In genomic region chr2:169761970-169762292, GRCh38 we compare ENCODE assay signal across 29 cellular contexts. TPM values are rescaled to one million over a fixed set of nuclear protein-coding genes. Genes with fewer than 3 reads are reported as not detected.
DNase-seq lines count a peak whose midpoint lies in the region; ATAC-seq, FAIRE-seq and TF ChIP-seq lines count a peak whose summit lies in the region.
"Had no signal": no experiment of that assay in that cellular context is flagged by ENCODE, and none has a peak within 500 bp of the region (broad histone marks: within the 10 kb centered on the region; RNA-seq: fewer than 3 reads in every experiment).

No MANE protein-coding gene starts in this region.

- CTCF ChIA-PET in activated CD8-positive, alpha-beta T cell treated with anti-CD3 and anti-CD28 coated beads for 36 hours (lab: Charles Lee) = interaction anchor here (1.1 kb wide), 1 partner anchor 234 kb away, joined by 3 read pairs; no protein-coding TSS in a partner anchor
- CTCF ChIA-PET in HepG2 (lab: Yijun Ruan, JAX; ENCODE audit: low intra/inter-chr PET ratio, low total read pairs) = no interaction called here

- H2AFZ ChIP-seq in HepG2 (ENCODE audit: low read length) = peak overlapping the region; percentile 47

- intact Hi-C loops in natural killer cell (cut with micrococcal nuclease) (no loop called here), HepG2 (cut with micrococcal nuclease; ENCODE audit: unreplicated experiment) (loop anchor here (2.0 kb wide), 1 partner anchor 175 kb away; no protein-coding TSS in a partner anchor)
- intact Hi-C loops in activated CD8-positive, alpha-beta T cell treated with anti-CD3 and anti-CD28 coated beads for 36 hours (cut with micrococcal nuclease) = no loop called here

- BruUV-seq in HepG2 (replicated peaks; lab: Mats Ljungman, UMichigan) = no TSS peak

- H4K20me1 ChIP-seq in HepG2 (ENCODE audit: insufficient read depth, low read length) = no peaks in the 10 kb centered on the region

- H3K36me3 ChIP-seq in HepG2 (replicated peaks in 1 of 2; ENCODE audit: control insufficient read depth in 1 of 2, insufficient read depth in 2 of 2, low read length in 2 of 2) = no peaks in the 10 kb centered on the region
- H3K36me3 ChIP-seq: BE2C, brain microvascular endothelial cell, gastroesophageal sphincter, tibial artery, vagina had no signal

- no peak for TF ChIP-seq RAD21 in HepG2 (CRISPR knock-in tag; IDR thresholded peaks at IDR 0.05)

- peak overlapping the region; percentile 5 to 59 for H3K27ac Mint-ChIP-seq in natural killer cell
- H3K27ac Mint-ChIP-seq in natural killer cell treated with Interleukin-12 subunit alpha and Interleukin-12 subunit beta and Interleukin-15 and Interleukin-18, amount 100 ng/mL, for 72 hours = no peak overlapping the region
- no peak overlapping the region for H3K27ac Mint-ChIP-seq in activated CD8-positive, alpha-beta T cell treated with anti-CD3 and anti-CD28 coated beads for 36 hours
- H3K27ac Mint-ChIP-seq: activated CD4-positive, alpha-beta T cell treated with anti-CD3 and anti-CD28 coated beads, Interleukin-2, amount 10 ng/mL, durations not matched to agents 24 days and 14 days; activated T-cell treated with anti-CD3 and anti-CD28 coated beads, Interleukin-2, amount 50 U/mL, for 72 hours; WTC11 had no signal

- peak overlapping the region; percentile 9 to 35 (median 26); a peak in 4 of 6 replicates for H3K4me3 ChIP-seq in HepG2 (replicated peaks in 1 of 3; ENCODE audit: insufficient read depth in 1 of 3, low read depth in 2 of 3, low read length in 3 of 3)
- H3K4me3 ChIP-seq: gastroesophageal sphincter, tibial artery, vagina had no signal

- H3K4me1 Mint-ChIP-seq in natural killer cell = peaks cover 16 to 27% of the 10 kb centered on the region in 2 donors
- peaks cover 12 to 17% of the 10 kb centered on the region in 2 donors for H3K4me1 Mint-ChIP-seq in natural killer cell treated with Interleukin-12 subunit alpha and Interleukin-12 subunit beta and Interleukin-15 and Interleukin-18, amount 100 ng/mL, for 72 hours (ENCODE audit: low read depth in 2 of 2)
- H3K4me1 Mint-ChIP-seq in activated CD8-positive, alpha-beta T cell treated with anti-CD3 and anti-CD28 coated beads for 36 hours (ENCODE audit: low read depth) = peaks cover 10% of the 10 kb centered on the region

- in situ Hi-C loops in HepG2 (cut with HindIII; ENCODE audit: extremely low pct_ligation_motif_present, low pct_unique_long_range_greater_than_20kb) = no loop called here

- H3K9ac ChIP-seq in HepG2 (ENCODE audit: insufficient read depth, low read depth, low read length) = peak overlapping the region; percentile 13; the same call in 1 of the 2 replicates

- FAIRE-seq in HepG2 (lab: Jason Lieb, UNC) = no peak
- FAIRE-seq: endothelial cell of umbilical vein, G401.6 had no signal

- POLR2A ChIA-PET in activated CD8-positive, alpha-beta T cell treated with anti-CD3 and anti-CD28 coated beads for 36 hours (lab: Charles Lee) = interaction anchor here (0.5 kb wide), 1 partner anchor 371 kb away, joined by 3 read pairs; no protein-coding TSS in a partner anchor
- POLR2A ChIA-PET in HepG2 (lab: Yijun Ruan, JAX) = interaction anchor here (1.3 to 1.5 kb wide), 3 partner anchors 9 to 51 kb away, joined by 3 to 7 read pairs (median 4); partner anchors contain the start of gene KLHL23

- H3K9me3 ChIP-seq in HepG2 (ENCODE audit: low read length) = no peaks in the 10 kb centered on the region
- H3K9me3 ChIP-seq: BE2C, gastroesophageal sphincter, tibial artery, vagina had no signal

- H3K27me3 Mint-ChIP-seq in natural killer cell (ENCODE audit: low read depth in 2 of 2) = peaks cover 0 to 5% of the 10 kb centered on the region in 2 donors
- peaks cover 0 to 4% of the 10 kb centered on the region in 2 donors for H3K27me3 Mint-ChIP-seq in natural killer cell treated with Interleukin-12 subunit alpha and Interleukin-12 subunit beta and Interleukin-15 and Interleukin-18, amount 100 ng/mL, for 72 hours
- H3K27me3 Mint-ChIP-seq in activated CD8-positive, alpha-beta T cell treated with anti-CD3 and anti-CD28 coated beads for 36 hours = no peaks in the 10 kb centered on the region

- WGBS in HepG2 (ENCODE audit: low lambda C conversion rate) = 19% methylated on average over 6 of the region's 6 CpGs

- TF ChIP-seq EP300 in HepG2 (IDR thresholded peaks at IDR 0.05; ENCODE audit: low read depth in 2 of 2, low read length in 2 of 2) (no peak), HepG2 (CRISPR knock-in tag; IDR thresholded peaks at IDR 0.05; ENCODE audit: borderline replicate concordance) (no peak)

- ATAC-seq in natural killer cell = peak in 2 of 3 donors; percentile 55 to 85
- ATAC-seq in natural killer cell treated with Interleukin-12 subunit alpha and Interleukin-12 subunit beta and Interleukin-15 and Interleukin-18, amount 100 ng/mL, for 72 hours = no peak
- peak; percentile 70 for ATAC-seq in activated CD8-positive, alpha-beta T cell treated with anti-CD3 and anti-CD28 coated beads for 36 hours
- peak; percentile 25 for ATAC-seq in HepG2
- no peak for ATAC-seq in GM21825 (IDR thresholded peaks at IDR 0.05; ENCODE audit: unreplicated experiment)
- ATAC-seq in HG02840 (IDR thresholded peaks at IDR 0.05; ENCODE audit: low FRiP score, unreplicated experiment) = no peak
- ATAC-seq: activated T-cell treated with anti-CD3 and anti-CD28 coated beads, Interleukin-2, amount 50 U/mL, for 72 hours; gastroesophageal sphincter; sciatic nerve; WTC11 had no signal

- TF ChIP-seq POLR2A in HepG2 (IDR thresholded peaks at IDR 0.05; ENCODE audit: insufficient read depth in 1 of 2, low read depth in 2 of 2, low read length in 2 of 2) = no peak

- H3K27me3 ChIP-seq in HepG2 (ENCODE audit: control insufficient read depth in 1 of 2, insufficient read depth in 2 of 2, low read length in 2 of 2) = no peaks in the 10 kb centered on the region
- H3K27me3 ChIP-seq: BE2C, brain microvascular endothelial cell, gastroesophageal sphincter, tibial artery, vagina had no signal

- H3K9me3 Mint-ChIP-seq in natural killer cell = no peaks in the 10 kb centered on the region
- no peaks in the 10 kb centered on the region for H3K9me3 Mint-ChIP-seq in natural killer cell treated with Interleukin-12 subunit alpha and Interleukin-12 subunit beta and Interleukin-15 and Interleukin-18, amount 100 ng/mL, for 72 hours
- no peaks in the 10 kb centered on the region for H3K9me3 Mint-ChIP-seq in activated CD8-positive, alpha-beta T cell treated with anti-CD3 and anti-CD28 coated beads for 36 hours
- H3K9me3 Mint-ChIP-seq: activated CD4-positive, alpha-beta T cell treated with anti-CD3 and anti-CD28 coated beads, Interleukin-2, amount 10 ng/mL, durations not matched to agents 24 days and 14 days; activated T-cell treated with anti-CD3 and anti-CD28 coated beads, Interleukin-2, amount 50 U/mL, for 72 hours had no signal

- TF ChIP-seq CTCF in natural killer cell (IDR thresholded peaks at IDR 0.05) (no peak), HepG2 (CRISPR knock-in tag; IDR thresholded peaks at IDR 0.05) (no peak)
- TF ChIP-seq CTCF in activated CD8-positive, alpha-beta T cell treated with anti-CD3 and anti-CD28 coated beads for 36 hours (IDR thresholded peaks at IDR 0.05) = no peak

- peak overlapping the region; percentile 69 for H3K27ac ChIP-seq in HepG2 (ENCODE audit: extremely low read length, insufficient read depth, low read length)
- H3K27ac ChIP-seq: brain microvascular endothelial cell, gastroesophageal sphincter, tibial artery, vagina had no signal

- no peaks in the 10 kb centered on the region for H3K36me3 Mint-ChIP-seq in natural killer cell
- H3K36me3 Mint-ChIP-seq in natural killer cell treated with Interleukin-12 subunit alpha and Interleukin-12 subunit beta and Interleukin-15 and Interleukin-18, amount 100 ng/mL, for 72 hours = no peaks in the 10 kb centered on the region
- H3K36me3 Mint-ChIP-seq in activated CD8-positive, alpha-beta T cell treated with anti-CD3 and anti-CD28 coated beads for 36 hours (ENCODE audit: low read depth) = no peaks in the 10 kb centered on the region

- no peak overlapping the region for H3K4me3 Mint-ChIP-seq in natural killer cell
- H3K4me3 Mint-ChIP-seq in natural killer cell treated with Interleukin-12 subunit alpha and Interleukin-12 subunit beta and Interleukin-15 and Interleukin-18, amount 100 ng/mL, for 72 hours = no peak overlapping the region
- H3K4me3 Mint-ChIP-seq in activated CD8-positive, alpha-beta T cell treated with anti-CD3 and anti-CD28 coated beads for 36 hours = no peak overlapping the region
- H3K4me3 Mint-ChIP-seq: activated CD4-positive, alpha-beta T cell treated with anti-CD3 and anti-CD28 coated beads, Interleukin-2, amount 10 ng/mL, durations not matched to agents 24 days and 14 days; activated T-cell treated with anti-CD3 and anti-CD28 coated beads, Interleukin-2, amount 50 U/mL, for 72 hours; WTC11 had no signal

- no peaks in the 10 kb centered on the region for H3K79me2 ChIP-seq in HepG2 (ENCODE audit: insufficient read depth, low read length)

- H3K4me2 ChIP-seq in HepG2 (ENCODE audit: low read depth, low read length) = peak overlapping the region; percentile 65

- peaks cover 70% of the 10 kb centered on the region for H3K4me1 ChIP-seq in HepG2 (ENCODE audit: insufficient read depth, low read length)
- H3K4me1 ChIP-seq: BE2C, tibial artery, vagina had no signal

- no peak for DNase-seq in natural killer cell
- DNase-seq in natural killer cell treated with Interleukin-12 subunit alpha and Interleukin-12 subunit beta and Interleukin-15 and Interleukin-18, amount 100 ng/mL, for 72 hours (ENCODE audit: low spot score) = no peak
- DNase-seq in activated CD8-positive, alpha-beta T cell treated with anti-CD3 and anti-CD28 coated beads for 36 hours = peak; percentile 27
- no peak for DNase-seq in HepG2 (ENCODE audit: low spot score)
- DNase-seq in stimulated activated CD4-positive, alpha-beta T cell treated with anti-CD3 and anti-CD28 coated beads, Interleukin-4, amount 100 ng/mL, for 1 hour = no peak
- DNase-seq in central memory CD4-positive, alpha-beta T cell = no peak
- DNase-seq: activated CD4-positive, alpha-beta T cell treated with anti-CD3 and anti-CD28 coated beads, Interleukin-2, amount 10 ng/mL, durations not matched to agents 24 days and 14 days; activated naive CD4-positive, alpha-beta T cell treated with Interleukin-2 at 50 U/mL for 16 hours; activated T-cell treated with anti-CD3 and anti-CD28 coated beads, Interleukin-2, amount 50 U/mL, for 72 hours; amygdala; BE2C; brain microvascular endothelial cell; COR-L47; DMS79; GOT3; hippocampal formation; KG1; NCI-H1092 treated with DMSO at 0.1 percent for 48 hours; NCI-H1694 treated with DMSO at 0.1 percent for 48 hours; posterior cingulate gyrus; tibial artery had no signal

RNA-seq across cellular contexts. Expression of gene KLHL23, which starts 28.3 kb away (rescaled TPM):
- 1 to 10 TPM; 2.5 to 4.2 (median 3.0) TPM for total RNA-seq in natural killer cell
- total RNA-seq in natural killer cell treated with Interleukin-12 subunit alpha and Interleukin-12 subunit beta and Interleukin-15 and Interleukin-18, amount 100 ng/mL, for 72 hours = 10 to 100 TPM; 10.1 to 19.1 TPM
- total RNA-seq in activated CD8-positive, alpha-beta T cell treated with anti-CD3 and anti-CD28 coated beads for 36 hours = 10 to 100 TPM in 1 of 2 experiments, 1 to 10 TPM in 1; 9.2 to 11.1 TPM
- total RNA-seq in HepG2 (2016; rRNA removed; fragmentation: Illumina TruSeq; extraction: Trizol) = 52.4 and 70.4 TPM in 2 replicates
- total RNA-seq in HepG2 (2016; cell fraction: cytosol; rRNA removed; fragmentation: Illumina TruSeq; extraction: Trizol; ENCODE audit: low read depth) = 3.8 and 4.0 TPM in 2 replicates
- total RNA-seq in HepG2 (2016; cell fraction: insoluble cytoplasmic fraction; rRNA removed; fragmentation: Illumina TruSeq; extraction: Trizol) = 53.0 and 76.0 TPM in 2 replicates
- 21.1 and 22.5 TPM in 2 replicates for total RNA-seq in HepG2 (2016; cell fraction: membrane; rRNA removed; fragmentation: Illumina TruSeq; extraction: Trizol)
- 36.3 and 42.1 TPM in 2 replicates for total RNA-seq in HepG2 (2016; cell fraction: nucleus; rRNA removed; fragmentation: Illumina TruSeq; extraction: Trizol)
- 23.2 and 26.1 TPM in 2 replicates for polyA plus RNA-seq in HepG2 (2011; rRNA removed)
- 10.9 and 22.4 TPM in 2 replicates for polyA plus RNA-seq in HepG2 (2011; cell fraction: cytosol; rRNA removed)
- polyA plus RNA-seq in HepG2 (2011; cell fraction: nucleus; rRNA removed) = 8.3 and 11.2 TPM in 2 replicates
- polyA plus RNA-seq in HepG2 (2012) = 30.0 and 30.2 TPM in 2 replicates
- polyA plus RNA-seq in HepG2 (2016; cell fraction: cytosol; fragmentation: Illumina TruSeq; extraction: Trizol; ENCODE audit: low read depth) = 1.9 and 2.2 TPM in 2 replicates
- 48.0 and 49.5 TPM in 2 replicates for polyA plus RNA-seq in HepG2 (2016; cell fraction: insoluble cytoplasmic fraction; fragmentation: Illumina TruSeq; extraction: Trizol; ENCODE audit: low read depth)
- polyA plus RNA-seq in HepG2 (2016; cell fraction: membrane; fragmentation: Illumina TruSeq; extraction: Trizol; ENCODE audit: low read depth) = 9.5 and 10.3 TPM in 2 replicates
- 30.0 and 37.3 TPM in 2 replicates for polyA plus RNA-seq in HepG2 (2016; cell fraction: nucleus; fragmentation: Illumina TruSeq; extraction: Trizol; ENCODE audit: insufficient read depth, low read depth)
- 5.5 and 20.6 TPM in 2 replicates for polyA minus RNA-seq in HepG2 (2011; rRNA and poly(A)+ RNA removed; ENCODE audit: low replicate concordance)
- polyA minus RNA-seq in HepG2 (2011; cell fraction: cytosol; rRNA and poly(A)+ RNA removed) = 40.3 and 63.9 TPM in 2 replicates
- polyA minus RNA-seq in HepG2 (2011; cell fraction: nucleus; rRNA and poly(A)+ RNA removed) = 38.0 and 58.4 TPM in 2 replicates

RNA-seq across cellular contexts. Expression of gene SSB, which starts 36.7 kb away (rescaled TPM):
- total RNA-seq in natural killer cell (100 to 1,000 TPM in 2 of 3 donors, 10 to 100 TPM in 1; 95.5 to 125 (median 102) TPM), HepG2 (2016; rRNA removed; fragmentation: Illumina TruSeq; extraction: Trizol) (208 and 344 TPM in 2 replicates)
- total RNA-seq in natural killer cell treated with Interleukin-12 subunit alpha and Interleukin-12 subunit beta and Interleukin-15 and Interleukin-18, amount 100 ng/mL, for 72 hours = 100 to 1,000 TPM in 1 of 2 donors, 10 to 100 TPM in 1; 66.8 to 105 TPM
- total RNA-seq in activated CD8-positive, alpha-beta T cell treated with anti-CD3 and anti-CD28 coated beads for 36 hours = 100 to 1,000 TPM; 109 to 114 TPM
- 22.0 and 26.1 TPM in 2 replicates for total RNA-seq in HepG2 (2016; cell fraction: cytosol; rRNA removed; fragmentation: Illumina TruSeq; extraction: Trizol; ENCODE audit: low read depth)
- total RNA-seq in HepG2 (2016; cell fraction: insoluble cytoplasmic fraction; rRNA removed; fragmentation: Illumina TruSeq; extraction: Trizol) = 224 and 344 TPM in 2 replicates
- 39.4 and 51.5 TPM in 2 replicates for total RNA-seq in HepG2 (2016; cell fraction: membrane; rRNA removed; fragmentation: Illumina TruSeq; extraction: Trizol)
- 156 and 161 TPM in 2 replicates for total RNA-seq in HepG2 (2016; cell fraction: nucleus; rRNA removed; fragmentation: Illumina TruSeq; extraction: Trizol)
- 77.0 and 109 TPM in 2 replicates for polyA plus RNA-seq in HepG2 (2011; rRNA removed)
- 38.7 and 50.8 TPM in 2 replicates for polyA plus RNA-seq in HepG2 (2011; cell fraction: cytosol; rRNA removed)
- 66.2 and 105 TPM in 2 replicates for polyA plus RNA-seq in HepG2 (2011; cell fraction: nucleus; rRNA removed)
- 157 and 209 TPM in 2 replicates for polyA plus RNA-seq in HepG2 (2012)
- polyA plus RNA-seq in HepG2 (2016; cell fraction: cytosol; fragmentation: Illumina TruSeq; extraction: Trizol; ENCODE audit: low read depth) = 19.2 and 19.3 TPM in 2 replicates
- polyA plus RNA-seq in HepG2 (2016; cell fraction: insoluble cytoplasmic fraction; fragmentation: Illumina TruSeq; extraction: Trizol; ENCODE audit: low read depth) = 441 and 470 TPM in 2 replicates
- 30.3 and 34.1 TPM in 2 replicates for polyA plus RNA-seq in HepG2 (2016; cell fraction: membrane; fragmentation: Illumina TruSeq; extraction: Trizol; ENCODE audit: low read depth)
- polyA plus RNA-seq in HepG2 (2016; cell fraction: nucleus; fragmentation: Illumina TruSeq; extraction: Trizol; ENCODE audit: insufficient read depth, low read depth) = 324 and 340 TPM in 2 replicates
- polyA minus RNA-seq in HepG2 (2011; rRNA and poly(A)+ RNA removed; ENCODE audit: low replicate concordance) = 7.8 and 10.0 TPM in 2 replicates
- polyA minus RNA-seq in HepG2 (2011; cell fraction: cytosol; rRNA and poly(A)+ RNA removed) = 30.6 and 40.2 TPM in 2 replicates
- 102 and 107 TPM in 2 replicates for polyA minus RNA-seq in HepG2 (2011; cell fraction: nucleus; rRNA and poly(A)+ RNA removed)

Comparison
In these comparisons a context has a peak if more than half of its experiments do, and no peak if none do; other contexts are left out.
1. ATAC-seq: peak in natural killer cell (2 of 3), activated CD8-positive, alpha-beta T cell treated with anti-CD3 and anti-CD28 coated beads for 36 hours (single experiment) and HepG2 (single experiment); none in natural killer cell treated with Interleukin-12 subunit alpha and Interleukin-12 subunit beta and Interleukin-15 and Interleukin-18, amount 100 ng/mL, for 72 hours (0 of 2), GM21825 (single experiment) and HG02840 (single experiment).
2. H3K27ac Mint-ChIP-seq: peak in natural killer cell (2 of 2); none in natural killer cell treated with Interleukin-12 subunit alpha and Interleukin-12 subunit beta and Interleukin-15 and Interleukin-18, amount 100 ng/mL, for 72 hours (0 of 2) and activated CD8-positive, alpha-beta T cell treated with anti-CD3 and anti-CD28 coated beads for 36 hours (single experiment).